ENCODE assay signal across 39 cellular contexts in the genomic region with DNA sequence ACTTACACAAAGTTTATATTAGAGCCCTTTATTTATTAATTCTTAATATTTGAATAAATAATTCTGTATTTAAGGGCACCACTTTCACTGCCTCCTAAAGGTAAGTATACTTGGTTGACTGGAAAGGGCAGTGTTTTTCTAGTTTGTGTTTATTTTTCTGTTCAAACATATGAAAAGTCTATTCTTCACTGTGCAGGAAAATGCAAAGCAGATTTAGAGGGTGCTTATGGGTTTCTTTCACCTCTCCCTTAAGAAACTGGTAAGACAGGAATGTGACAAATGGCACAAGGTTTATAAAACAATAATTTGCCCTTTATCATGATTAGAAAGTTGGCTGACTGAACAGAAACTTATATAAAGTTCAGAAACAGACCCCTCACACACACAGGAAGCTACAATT.
"Had no signal": no experiment of that assay in that cellular context is flagged by ENCODE, and none has a peak within 500 bp of the region (broad histone marks: within the 10 kb centered on the region; RNA-seq: fewer than 3 reads in every experiment).

No MANE protein-coding gene starts in this region.

- H3K9me3 Mint-ChIP-seq: activated CD4-positive, alpha-beta memory T cell treated with anti-CD3 and anti-CD28 coated beads for 36 hours; activated CD4-positive, alpha-beta T cell treated with anti-CD3 and anti-CD28 coated beads, Interleukin-2, amount 10 ng/mL, durations not matched to agents 24 days and 14 days; activated naive CD4-positive, alpha-beta T cell treated with anti-CD3 and anti-CD28 coated beads for 36 hours; activated naive CD8-positive, alpha-beta T cell treated with anti-CD3 and anti-CD28 coated beads for 36 hours; activated T-helper 1 cell treated with anti-CD3 and anti-CD28 coated beads, Interleukin-12 subunit alpha, Interleukin-12 subunit beta, Interleukin-2, Interleukin-4 antibody, amounts not matched to agents 30 ng/mL and 10 ng/mL and 1 ng/mL, durations not matched to agents 14 hours and 24 hours and 36 hours; brain; immature natural killer cell; nephron progenitor cell; stimulated activated effector memory CD8-positive, alpha-beta T cell treated with anti-CD3 and anti-CD28 coated beads, Interleukin-12 subunit alpha, Interleukin-12 subunit beta, amount 100 ng/mL, for 72 hours; stimulated activated naive CD8-positive, alpha-beta T cell treated with anti-CD3 and anti-CD28 coated beads, Interleukin-15, Interleukin-2, amounts not matched to agents 100 ng/mL and 50 ng/mL, for 24 hours; T-helper 1 cell treated with Interleukin-12 subunit alpha and Interleukin-12 subunit beta and Interleukin-4 antibody, amounts not matched to agents 30 μg/mL and 1 μg/mL, for 36 hours had no signal

- H3K27me3 ChIP-seq: adrenal gland, cardiac muscle cell, colonic mucosa, gastroesophageal sphincter, neutrophil, upper lobe of right lung had no signal

- FAIRE-seq: endometrium, TTC549 had no signal

- H3K36me3 Mint-ChIP-seq: activated CD4-positive, alpha-beta memory T cell treated with anti-CD3 and anti-CD28 coated beads for 36 hours; activated naive CD8-positive, alpha-beta T cell treated with anti-CD3 and anti-CD28 coated beads for 36 hours; brain; immature natural killer cell; stimulated activated effector memory CD8-positive, alpha-beta T cell treated with anti-CD3 and anti-CD28 coated beads, Interleukin-12 subunit alpha, Interleukin-12 subunit beta, amount 100 ng/mL, for 72 hours had no signal

- H3K27me3 Mint-ChIP-seq: activated CD4-positive, alpha-beta memory T cell treated with anti-CD3 and anti-CD28 coated beads for 36 hours; activated naive CD8-positive, alpha-beta T cell treated with anti-CD3 and anti-CD28 coated beads for 36 hours; brain; stimulated activated naive CD8-positive, alpha-beta T cell treated with anti-CD3 and anti-CD28 coated beads, Interleukin-15, Interleukin-2, amounts not matched to agents 100 ng/mL and 50 ng/mL, for 24 hours had no signal

- H3K4me1 Mint-ChIP-seq: activated CD4-positive, alpha-beta T cell treated with anti-CD3 and anti-CD28 coated beads, Interleukin-2, amount 10 ng/mL, durations not matched to agents 24 days and 14 days; activated naive CD8-positive, alpha-beta T cell treated with anti-CD3 and anti-CD28 coated beads for 36 hours; brain; immature natural killer cell; stimulated activated effector memory CD8-positive, alpha-beta T cell treated with anti-CD3 and anti-CD28 coated beads, Interleukin-12 subunit alpha, Interleukin-12 subunit beta, amount 100 ng/mL, for 72 hours had no signal

- H3K4me3 ChIP-seq: adrenal gland, cardiac muscle cell, colonic mucosa, gastroesophageal sphincter, mucosa of descending colon, prostate gland, skin epidermis, upper lobe of right lung had no signal

- H3K4me3 Mint-ChIP-seq: activated CD4-positive, alpha-beta memory T cell treated with anti-CD3 and anti-CD28 coated beads for 36 hours; activated CD4-positive, alpha-beta T cell treated with anti-CD3 and anti-CD28 coated beads, Interleukin-2, amount 10 ng/mL, durations not matched to agents 24 days and 14 days; activated naive CD4-positive, alpha-beta T cell treated with anti-CD3 and anti-CD28 coated beads for 36 hours; activated naive CD8-positive, alpha-beta T cell treated with anti-CD3 and anti-CD28 coated beads for 36 hours; activated T-helper 1 cell treated with anti-CD3 and anti-CD28 coated beads, Interleukin-12 subunit alpha, Interleukin-12 subunit beta, Interleukin-2, Interleukin-4 antibody, amounts not matched to agents 30 ng/mL and 10 ng/mL and 1 ng/mL, durations not matched to agents 14 hours and 24 hours and 36 hours; brain; immature natural killer cell; nephron progenitor cell; stimulated activated effector memory CD8-positive, alpha-beta T cell treated with anti-CD3 and anti-CD28 coated beads, Interleukin-12 subunit alpha, Interleukin-12 subunit beta, amount 100 ng/mL, for 72 hours; stimulated activated naive CD8-positive, alpha-beta T cell treated with anti-CD3 and anti-CD28 coated beads, Interleukin-15, Interleukin-2, amounts not matched to agents 100 ng/mL and 50 ng/mL, for 24 hours; T-helper 1 cell treated with Interleukin-12 subunit alpha and Interleukin-12 subunit beta and Interleukin-4 antibody, amounts not matched to agents 30 μg/mL and 1 μg/mL, for 36 hours had no signal

- H3K36me3 ChIP-seq: adrenal gland, cardiac muscle cell, colonic mucosa, gastroesophageal sphincter, neutrophil, prostate gland, upper lobe of right lung had no signal

- H3K27ac Mint-ChIP-seq: activated CD4-positive, alpha-beta memory T cell treated with anti-CD3 and anti-CD28 coated beads for 36 hours; activated CD4-positive, alpha-beta T cell treated with anti-CD3 and anti-CD28 coated beads, Interleukin-2, amount 10 ng/mL, durations not matched to agents 24 days and 14 days; activated naive CD4-positive, alpha-beta T cell treated with anti-CD3 and anti-CD28 coated beads for 36 hours; activated naive CD8-positive, alpha-beta T cell treated with anti-CD3 and anti-CD28 coated beads for 36 hours; activated T-helper 1 cell treated with anti-CD3 and anti-CD28 coated beads, Interleukin-12 subunit alpha, Interleukin-12 subunit beta, Interleukin-2, Interleukin-4 antibody, amounts not matched to agents 30 ng/mL and 10 ng/mL and 1 ng/mL, durations not matched to agents 14 hours and 24 hours and 36 hours; immature natural killer cell; nephron progenitor cell; stimulated activated effector memory CD8-positive, alpha-beta T cell treated with anti-CD3 and anti-CD28 coated beads, Interleukin-12 subunit alpha, Interleukin-12 subunit beta, amount 100 ng/mL, for 72 hours; stimulated activated naive CD8-positive, alpha-beta T cell treated with anti-CD3 and anti-CD28 coated beads, Interleukin-15, Interleukin-2, amounts not matched to agents 100 ng/mL and 50 ng/mL, for 24 hours; T-helper 1 cell treated with Interleukin-12 subunit alpha and Interleukin-12 subunit beta and Interleukin-4 antibody, amounts not matched to agents 30 μg/mL and 1 μg/mL, for 36 hours had no signal

- H3K9me3 ChIP-seq: adrenal gland, colonic mucosa, gastroesophageal sphincter, mucosa of descending colon, neutrophil, prostate gland, upper lobe of right lung had no signal

- DNase-seq: activated CD4-positive, alpha-beta memory T cell treated with anti-CD3 and anti-CD28 coated beads for 36 hours; activated CD4-positive, alpha-beta T cell treated with anti-CD3 and anti-CD28 coated beads, Interleukin-2, amount 10 ng/mL, durations not matched to agents 24 days and 14 days; activated CD4-positive, CD25-positive, alpha-beta regulatory T cell treated with anti-CD3 and anti-CD28 coated beads, Interleukin-2, amount 50 U/mL, for 72 hours; activated CD8-positive, alpha-beta memory T cell treated with anti-CD3 and anti-CD28 coated beads, Interleukin-2, amount 50 U/mL, for 4 hours; activated effector memory CD4-positive, alpha-beta T cell treated with anti-CD3 and anti-CD28 coated beads, Interleukin-2, amount 50 U/mL, for 16 hours; activated naive CD4-positive, alpha-beta T cell treated with anti-CD3 and anti-CD28 coated beads for 36 hours; activated naive CD8-positive, alpha-beta T cell treated with anti-CD3 and anti-CD28 coated beads for 36 hours; activated T-cell treated with anti-CD3 and anti-CD28 coated beads, Interleukin-2, amount 50 U/mL, for 1 hour; adrenal gland; aorta; cerebellar nuclear complex; colonic mucosa; effector CD8-positive, alpha-beta T cell; head of caudate nucleus; hypothalamus; immature natural killer cell; kidney; left colon; mesenchymal stem cell; mucosa of descending colon; nephron progenitor cell; retina; stimulated activated CD4-positive, alpha-beta T cell treated with anti-CD3 and anti-CD28 coated beads, Interleukin-4, amount 100 ng/mL, for 24 hours; substantia nigra; T-helper 9 cell; upper lobe of right lung had no signal

- ATAC-seq: gastroesophageal sphincter; left colon; mucosa of descending colon; sciatic nerve; stimulated activated effector memory CD8-positive, alpha-beta T cell treated with anti-CD3 and anti-CD28 coated beads, Interleukin-12 subunit alpha, Interleukin-12 subunit beta, amount 100 ng/mL, for 72 hours; upper lobe of right lung had no signal

- H3K4me1 ChIP-seq: adrenal gland, colonic mucosa, gastroesophageal sphincter, prostate gland, upper lobe of right lung had no signal

- H3K27ac ChIP-seq: adrenal gland, cardiac muscle cell, colonic mucosa, gastroesophageal sphincter, neutrophil, prostate gland, skin epidermis, upper lobe of right lung had no signal
